8 cellular contexts compared by ENCODE assay signal in the genomic region with DNA sequence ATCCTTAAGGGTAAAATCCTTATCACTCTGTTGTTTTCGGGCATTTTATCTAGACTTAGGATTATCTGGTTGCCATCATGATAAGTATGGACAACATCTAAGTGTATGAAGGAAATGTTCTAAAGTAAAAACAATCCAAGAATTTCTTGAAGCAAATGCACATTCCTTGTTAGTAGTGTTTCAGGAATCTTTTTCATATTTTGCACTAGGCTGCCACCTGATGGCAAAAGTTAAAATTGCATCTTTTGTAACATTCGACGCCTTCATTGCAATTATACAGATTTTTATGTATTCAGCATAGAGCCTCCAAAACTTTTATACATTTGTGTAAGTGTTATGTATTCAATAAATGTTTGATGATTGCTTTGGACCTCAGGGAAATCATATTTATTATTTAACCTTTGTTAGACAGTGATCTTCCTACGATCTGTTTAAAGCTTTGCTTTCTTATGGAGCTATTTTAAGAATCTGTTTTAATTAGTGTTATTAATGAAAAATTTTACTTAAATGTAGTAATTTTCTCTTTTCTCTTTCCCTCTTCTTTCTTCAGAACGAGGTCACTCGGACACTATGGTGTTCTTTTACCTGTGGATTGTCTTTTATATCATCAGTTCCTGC. TPM values are rescaled to one million over a fixed set of nuclear protein-coding genes. Genes with fewer than 3 reads are reported as not detected.
DNase-seq lines count a peak whose midpoint lies in the region; ATAC-seq, FAIRE-seq and TF ChIP-seq lines count a peak whose summit lies in the region.

No MANE protein-coding gene starts in this region.

- peak; percentile 76 for TF ChIP-seq CTCF in upper lobe of right lung (IDR thresholded peaks at IDR 0.05)

- peaks cover 23% of the 10 kb centered on the region for H3K36me3 ChIP-seq in upper lobe of right lung

- no peak overlapping the region for H3K4me3 ChIP-seq in upper lobe of right lung

- FAIRE-seq in H54 (lab: Jason Lieb, UNC) = peak; percentile 92

- no peaks in the 10 kb centered on the region for H3K27me3 ChIP-seq in upper lobe of right lung

- no peaks in the 10 kb centered on the region for H3K9me3 ChIP-seq in upper lobe of right lung

- peak; percentile 35 for DNase-seq in COR-L47 (lab: John Stamatoyannopoulos, UW)
- no peak for DNase-seq in H54 (ENCODE audit: insufficient read length, low spot score)
- DNase-seq in NCI-H460 (ENCODE audit: extremely low read depth, low read depth) = peak; percentile 75
- peak; percentile 27 to 72 for DNase-seq in T47D (ENCODE audit: low read depth in 1 of 2, low spot score in 1 of 2)
- DNase-seq in left kidney (ENCODE audit: low read depth, low spot score) = peak; percentile 76
- DNase-seq in upper lobe of right lung = no peak
- DNase-seq in GF-D8 (lab: John Stamatoyannopoulos, UW) = no peak

- in situ Hi-C loops in T47D (cut with HindIII; ENCODE audit: low pct_unique_long_range_greater_than_20kb, low sequenced_read_pairs) = no loop called here

- no peaks in the 10 kb centered on the region for H3K4me1 ChIP-seq in upper lobe of right lung

- H3K27ac ChIP-seq in upper lobe of right lung = no peak overlapping the region

- TF ChIP-seq POLR2A in H54 (IDR thresholded peaks at IDR 0.05; ENCODE audit: low read depth, low read length) = no peak

- peak; percentile 70 for ATAC-seq in upper lobe of right lung
- ATAC-seq in GM18502 (IDR thresholded peaks at IDR 0.05; ENCODE audit: poor library complexity, unreplicated experiment) = no peak

- intact Hi-C loops in upper lobe of right lung (cut with DNase I) = loop anchor here (5.0 to 10.0 kb wide), 2 partner anchors 228 to 346 kb away; partner anchors contain the start of gene XPR1

RNA-seq across cellular contexts. Expression of gene KIAA1614, which starts 49.4 kb away (rescaled TPM):
- 0.02 and 0.20 TPM in 2 replicates for total RNA-seq in NCI-H460 (2014; rRNA removed; shearing (Covaris generic))
- polyA plus RNA-seq in NCI-H460 (2014; cell fraction: nucleus; rRNA removed) = 0.91 and 1.8 TPM in 2 replicates
- 5.5 TPM for total RNA-seq in upper lobe of right lung

Comparison
In these comparisons a context has a peak if more than half of its experiments do, and no peak if none do; other contexts are left out.
1. DNase-seq: peak in COR-L47 (single experiment), NCI-H460 (single experiment), T47D (2 of 2) and left kidney (single experiment); none in H54 (single experiment), upper lobe of right lung (single experiment) and GF-D8 (single experiment).